ENCODE assay signal across 11 cellular contexts in genomic region chr1:209398330-209398991, GRCh38.
DNase-seq lines count a peak whose midpoint lies in the region; ATAC-seq and TF ChIP-seq lines count a peak whose summit lies in the region.
"Had no signal": no experiment of that assay in that cellular context is flagged by ENCODE, and none has a peak within 500 bp of the region (broad histone marks: within the 10 kb centered on the region; RNA-seq: fewer than 3 reads in every experiment).

No MANE protein-coding gene starts in this region.

- peak; percentile 47 to 85 for ATAC-seq in left cardiac atrium
- no peak for ATAC-seq in GM18909 (IDR thresholded peaks at IDR 0.05; ENCODE audit: poor library complexity, unreplicated experiment)
- ATAC-seq in GM19395 (IDR thresholded peaks at IDR 0.05; ENCODE audit: unreplicated experiment): no peak

- POLR2A ChIA-PET in HEK293 (lab: Yijun Ruan, JAX): no interaction called here

- H3K27ac ChIP-seq in HEK293 (ENCODE audit: extremely low read depth, low read depth, low read length): no peak overlapping the region
- H3K27ac ChIP-seq in skeletal muscle tissue (ENCODE audit: low read depth, low read length): peak overlapping the region; percentile 39
- no peak overlapping the region for H3K27ac ChIP-seq in esophagus muscularis mucosa (replicated peaks in 1 of 4)

- TF ChIP-seq POLR2A in esophagus muscularis mucosa (IDR thresholded peaks at IDR 0.05; ENCODE audit: low read depth): no peak

- H3K27me3 ChIP-seq in skeletal muscle tissue (ENCODE audit: control insufficient read depth in 3 of 3, insufficient read depth in 3 of 3, low read length in 3 of 3): no peaks in the 10 kb centered on the region
- peaks cover 0 to 7% (median 0%) of the 10 kb centered on the region in 4 donors for H3K27me3 ChIP-seq in esophagus muscularis mucosa

- H3K4me1 ChIP-seq in HEK293 (ENCODE audit: control insufficient read depth, insufficient read depth, low read length) (peaks cover 5% of the 10 kb centered on the region; the same call in 1 of the 2 replicates), skeletal muscle tissue (ENCODE audit: control insufficient read depth in 3 of 3, insufficient read depth in 3 of 3, low read length in 3 of 3) (peaks cover 0 to 9% (median 0%) of the 10 kb centered on the region in 3 donors), esophagus muscularis mucosa (peaks cover 0 to 5% (median 0%) of the 10 kb centered on the region in 4 donors)

- 71% methylated on average over 5 of the region's 5 CpGs for WGBS in esophagus muscularis mucosa

- DNase-seq in T1000 (lab: John Stamatoyannopoulos, UW) (peak; percentile 43), left cardiac atrium (peak; percentile 27), esophagus muscularis mucosa (ENCODE audit: extremely low spot score) (no peak), DMS 273 treated with DMSO at 0.1 percent for 48 hours (lab: John Stamatoyannopoulos, UW) (no peak)
- DNase-seq: activated CD4-positive, alpha-beta T cell treated with anti-CD3 and anti-CD28 coated beads for 4 hours; Karpas-422; stimulated activated CD4-positive, alpha-beta T cell treated with anti-CD3 and anti-CD28 coated beads, Interleukin-1b, Interleukin-23, amount 100 ng/mL, for 48 hours had no signal

- TF ChIP-seq EP300 in esophagus muscularis mucosa (IDR thresholded peaks at IDR 0.05): no peak

- H3K9ac ChIP-seq in skeletal muscle tissue (ENCODE audit: low read depth in 1 of 3, low read length in 3 of 3): no peak overlapping the region

- H3K36me3 ChIP-seq in HEK293 (ENCODE audit: control insufficient read depth in 2 of 2, insufficient read depth in 1 of 2, low read length in 2 of 2) (no peaks in the 10 kb centered on the region), skeletal muscle tissue (ENCODE audit: control insufficient read depth in 3 of 3, insufficient read depth in 3 of 3, low read length in 3 of 3) (no peaks in the 10 kb centered on the region), esophagus muscularis mucosa (no peaks in the 10 kb centered on the region)

- CTCF ChIA-PET in HEK293 (lab: Yijun Ruan, JAX): interaction anchor here (1.3 kb wide), 1 partner anchor 44 kb away, joined by 3 read pairs; no protein-coding TSS in a partner anchor

- intact Hi-C loops in left cardiac atrium (cut with DNase I) (no loop called here), esophagus muscularis mucosa (cut with DNase I) (no loop called here)

- TF ChIP-seq CTCF in HEK293 (tag by site-specific recombination; IDR thresholded peaks at IDR 0.05) (no peak), esophagus muscularis mucosa (IDR thresholded peaks at IDR 0.05) (no peak)

- H3K9me3 ChIP-seq in HEK293 (ENCODE audit: control insufficient read depth, insufficient read depth, low read depth, low read length) (no peaks in the 10 kb centered on the region), skeletal muscle tissue (ENCODE audit: control insufficient read depth in 3 of 3, low read length in 3 of 3) (no peaks in the 10 kb centered on the region), esophagus muscularis mucosa (no peaks in the 10 kb centered on the region)

- H3K4me3 ChIP-seq in HEK293 (ENCODE audit: low read depth, low read length) (no peak overlapping the region), skeletal muscle tissue (ENCODE audit: low read length in 3 of 3) (no peak overlapping the region), esophagus muscularis mucosa (no peak overlapping the region)

TF ChIP-seq in HEK293, 187 proteins besides CTCF, POLR2A, EP300 and RAD21:
- TF ChIP-seq ZBTB21 (tag by site-specific recombination; IDR thresholded peaks at IDR 0.05) (no peak), ZFHX2 (tag by site-specific recombination; conservative IDR thresholded peaks at IDR 0.05) (0 out of 2 replicates have a peak, but pooled peaks have one; percentile 10)

Comparison
In these comparisons a context has a peak if more than half of its experiments do, and no peak if none do; other contexts are left out.
1. DNase-seq: peak in T1000 (single experiment) and left cardiac atrium (single experiment); none in esophagus muscularis mucosa (single experiment) and DMS 273 treated with DMSO at 0.1 percent for 48 hours (single experiment).
2. ATAC-seq: peak in left cardiac atrium (2 of 2); none in GM18909 (single experiment) and GM19395 (single experiment).